12 cellular contexts compared by ENCODE assay signal in genomic region chr12:51926064-51926632, GRCh38. TPM values are rescaled to one million over a fixed set of nuclear protein-coding genes. Genes with fewer than 3 reads are reported as not detected.
DNase-seq lines count a peak whose midpoint lies in the region; TF ChIP-seq lines count a peak whose summit lies in the region.
"Had no signal": no experiment of that assay in that cellular context is flagged by ENCODE, and none has a peak within 500 bp of the region (broad histone marks: within the 10 kb centered on the region; RNA-seq: fewer than 3 reads in every experiment).

No MANE protein-coding gene starts in this region.

- H3K36me3 Mint-ChIP-seq in CD8-positive, alpha-beta memory T cell, result no peaks in the 10 kb centered on the region
- no peaks in the 10 kb centered on the region for H3K36me3 Mint-ChIP-seq in MCF 10A (ENCODE audit: insufficient read depth, unreplicated experiment)
- H3K36me3 Mint-ChIP-seq: naive thymus-derived CD4-positive, alpha-beta T cell had no signal

- POLR2A ChIA-PET in CD8-positive, alpha-beta memory T cell (lab: Charles Lee), result no interaction called here
- POLR2A ChIA-PET in MCF 10A (lab: Yijun Ruan, JAX), result interaction anchor here (0.7 kb wide), 1 partner anchor 25 kb away, joined by 4 read pairs; no protein-coding TSS in a partner anchor

- no peaks in the 10 kb centered on the region for H3K4me1 ChIP-seq in CD8-positive, alpha-beta memory T cell (ENCODE audit: insufficient read depth, low read length)

- intact Hi-C loops in MCF 10A (cut with micrococcal nuclease), result loop anchor here (1.0 to 2.0 kb wide), 2 partner anchors 54 to 95 kb away; no protein-coding TSS in a partner anchor

- peak overlapping the region; percentile 20 for H3K27ac ChIP-seq in CD8-positive, alpha-beta memory T cell (ENCODE audit: low read depth, low read length)
- H3K27ac ChIP-seq: breast epithelium, epithelial cell of prostate had no signal

- in situ Hi-C loops in GM13977 (cut with MboI; ENCODE audit: low pct_unique_long_range_greater_than_20kb, low sequenced_read_pairs, unreplicated experiment), result no loop called here

- CTCF ChIA-PET in CD8-positive, alpha-beta memory T cell (lab: Charles Lee), result interaction anchor here (0.9 to 1.6 kb wide), 4 partner anchors 11 to 99 kb away, joined by 3 to 6 read pairs (median 3); no protein-coding TSS in a partner anchor
- CTCF ChIA-PET in MCF 10A (lab: Yijun Ruan, JAX), result interaction anchor here (0.6 to 3.2 kb wide), 13 partner anchors 8 to 99 kb away, joined by 3 to 20 read pairs (median 4); no protein-coding TSS in a partner anchor

- DNase-seq in CD8-positive, alpha-beta memory T cell, result no peak
- DNase-seq in dermis blood vessel endothelial cell (peak; percentile 92), lung microvascular endothelial cell (ENCODE audit: low read depth in 2 of 2) (peak; percentile 87 to 89), kidney tubule cell (ENCODE audit: low spot score) (no peak), MCF 10A (ENCODE audit: unreplicated experiment) (no peak), GM13977 (ENCODE audit: low spot score) (no peak)
- DNase-seq: DMS79 had no signal

- no TSS peak for BruUV-seq in MCF 10A (replicated peaks; lab: Mats Ljungman, UMichigan)

- peaks cover 0 to 6% (median 2%) of the 10 kb centered on the region in 3 donors for H3K4me1 Mint-ChIP-seq in CD8-positive, alpha-beta memory T cell
- H3K4me1 Mint-ChIP-seq in MCF 10A (ENCODE audit: insufficient read depth, unreplicated experiment), result peaks cover 5% of the 10 kb centered on the region

- no peaks in the 10 kb centered on the region for H3K36me3 ChIP-seq in CD8-positive, alpha-beta memory T cell (ENCODE audit: insufficient read depth, low read length)
- H3K36me3 ChIP-seq: breast epithelium had no signal

- H3K4me3 Mint-ChIP-seq in CD8-positive, alpha-beta memory T cell, result no peak overlapping the region
- no peak overlapping the region for H3K4me3 Mint-ChIP-seq in MCF 10A (ENCODE audit: unreplicated experiment)
- H3K4me3 Mint-ChIP-seq: naive thymus-derived CD4-positive, alpha-beta T cell had no signal

- no peaks in the 10 kb centered on the region for H3K27me3 ChIP-seq in CD8-positive, alpha-beta memory T cell (ENCODE audit: insufficient read depth, low read length, poor library complexity, severe bottlenecking)
- H3K27me3 ChIP-seq: breast epithelium had no signal

- H3K27me3 Mint-ChIP-seq in CD8-positive, alpha-beta memory T cell, result peaks cover 0 to 7% of the 10 kb centered on the region in 2 donors
- H3K27me3 Mint-ChIP-seq in MCF 10A (ENCODE audit: insufficient read depth, unreplicated experiment), result no peaks in the 10 kb centered on the region

- H3K9me3 ChIP-seq in CD8-positive, alpha-beta memory T cell (ENCODE audit: low read length), result no peaks in the 10 kb centered on the region
- H3K9me3 ChIP-seq: breast epithelium had no signal

- no peaks in the 10 kb centered on the region for H3K9me3 Mint-ChIP-seq in CD8-positive, alpha-beta memory T cell
- no peaks in the 10 kb centered on the region for H3K9me3 Mint-ChIP-seq in MCF 10A (ENCODE audit: unreplicated experiment)

- H3K27ac Mint-ChIP-seq in CD8-positive, alpha-beta memory T cell, result peak overlapping the region in 1 of 8 donors; percentile 95
- no peak overlapping the region for H3K27ac Mint-ChIP-seq in MCF 10A (ENCODE audit: low read depth, unreplicated experiment)
- H3K27ac Mint-ChIP-seq: naive thymus-derived CD4-positive, alpha-beta T cell had no signal

- no peak for TF ChIP-seq CTCF in MCF 10A (IDR thresholded peaks at IDR 0.05; ENCODE audit: unreplicated experiment)
- TF ChIP-seq CTCF in GM13977 (IDR thresholded peaks at IDR 0.05; ENCODE audit: extremely low read depth, insufficient read depth, missing control alignments), result no peak

- no peak overlapping the region for H3K4me3 ChIP-seq in CD8-positive, alpha-beta memory T cell (ENCODE audit: low read length)
- H3K4me3 ChIP-seq: breast epithelium had no signal

RNA-seq across cellular contexts. Expression of gene ACVRL1, which starts 18.8 kb away (rescaled TPM):
- total RNA-seq in CD8-positive, alpha-beta memory T cell, result under 1 TPM in 1 of 2 experiments, not detected in 1; 0.07 TPM
- not detected for polyA plus RNA-seq in CD8-positive, alpha-beta memory T cell
- 680 and 721 TPM in 2 replicates for total RNA-seq in dermis blood vessel endothelial cell
- 293 and 393 TPM in 2 replicates for total RNA-seq in lung microvascular endothelial cell
- not detected in 2 replicates for total RNA-seq in MCF 10A (2022)
- polyA plus RNA-seq: naive thymus-derived CD4-positive, alpha-beta T cell had no signal

RNA-seq across cellular contexts. Expression of gene ACVR1B, which starts 25.4 kb away (rescaled TPM):
- 1 to 10 TPM; 7.8 to 8.7 TPM for total RNA-seq in CD8-positive, alpha-beta memory T cell
- polyA plus RNA-seq in CD8-positive, alpha-beta memory T cell, result 1.3 TPM
- total RNA-seq in dermis blood vessel endothelial cell (9.9 and 17.4 TPM in 2 replicates), lung microvascular endothelial cell (8.5 and 15.1 TPM in 2 replicates), MCF 10A (2022) (14.7 and 16.1 TPM in 2 replicates)

RNA-seq across cellular contexts. Expression of gene ANKRD33, which starts 38.2 kb away (rescaled TPM):
- not detected for total RNA-seq in CD8-positive, alpha-beta memory T cell
- polyA plus RNA-seq in CD8-positive, alpha-beta memory T cell, result not detected
- total RNA-seq in dermis blood vessel endothelial cell, result 0.19 TPM in 1 of 2 replicates, not detected in the other
- 0.22 TPM in 1 of 2 replicates, not detected in the other for total RNA-seq in lung microvascular endothelial cell
- not detected in 2 replicates for total RNA-seq in MCF 10A (2022)
- total RNA-seq: breast epithelium; naive thymus-derived CD4-positive, alpha-beta T cell; ureter had no signal
- polyA plus RNA-seq: AG04450; naive thymus-derived CD4-positive, alpha-beta T cell had no signal

Comparison
In these comparisons a context has a peak if more than half of its experiments do, and no peak if none do; other contexts are left out.
1. DNase-seq: peak in dermis blood vessel endothelial cell (single experiment) and lung microvascular endothelial cell (2 of 2); none in CD8-positive, alpha-beta memory T cell (0 of 5), kidney tubule cell (single experiment), MCF 10A (single experiment) and GM13977 (single experiment).
2. RNA of gene ACVRL1, which starts 18.8 kb away (total RNA-seq): 680 to 721 TPM in dermis blood vessel endothelial cell and 293 to 393 TPM in lung microvascular endothelial cell; 0.07 TPM in CD8-positive, alpha-beta memory T cell and not detected in MCF 10A; every median in the first group is over 100 times any median in the second.